In the genomic region with DNA sequence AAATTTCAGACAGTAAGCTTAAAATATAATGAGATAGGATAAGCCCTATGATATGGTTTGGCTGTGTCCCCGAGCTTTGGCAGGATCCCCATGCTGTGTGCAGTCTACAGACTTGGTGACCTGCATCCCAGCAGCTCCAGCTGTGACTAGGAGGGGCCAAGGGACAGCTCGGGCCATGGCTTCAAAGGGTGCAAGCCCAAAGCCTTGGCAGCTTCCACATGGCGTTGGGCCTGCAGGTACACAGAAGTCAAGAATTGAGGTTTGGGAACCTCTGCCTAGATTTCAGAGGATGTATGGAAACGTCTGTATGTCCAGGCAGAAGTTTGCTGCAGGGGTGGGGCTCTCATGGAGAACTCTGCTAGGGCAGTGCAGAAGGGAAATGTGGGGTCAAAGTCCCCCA, we compare ENCODE assay signal across 16 cellular contexts. TPM values are rescaled to one million over a fixed set of nuclear protein-coding genes. Genes with fewer than 3 reads are reported as not detected.
"Had no signal": no experiment of that assay in that cellular context is flagged by ENCODE, and none has a peak within 500 bp of the region (broad histone marks: within the 10 kb centered on the region; RNA-seq: fewer than 3 reads in every experiment).

No MANE protein-coding gene starts in this region.

RNA-seq across cellular contexts. Expression of gene FSD2, which starts 59.7 kb away (rescaled TPM):
- total RNA-seq: naive thymus-derived CD4-positive, alpha-beta T cell; naive thymus-derived CD8-positive, alpha-beta T cell; natural killer cell; natural killer cell treated with Interleukin-12 subunit alpha and Interleukin-12 subunit beta and Interleukin-15 and Interleukin-18, amount 100 ng/mL, for 72 hours; neural crest cell; omental fat pad; osteoblast; progenitor cell of endocrine pancreas; pulmonary artery endothelial cell; renal cortical epithelial cell; right lobe of liver; sciatic nerve; sigmoid colon; smooth muscle cell; spleen had no signal
- polyA plus RNA-seq: naive thymus-derived CD4-positive, alpha-beta T cell; neural cell; sigmoid colon; smooth muscle cell had no signal
